In genomic region chr3:186173202-186173815, GRCh38 we compare ENCODE assay signal across 20 cellular contexts.
DNase-seq lines count a peak whose midpoint lies in the region; ATAC-seq and TF ChIP-seq lines count a peak whose summit lies in the region.
"Had no signal": no experiment of that assay in that cellular context is flagged by ENCODE, and none has a peak within 500 bp of the region (broad histone marks: within the 10 kb centered on the region; RNA-seq: fewer than 3 reads in every experiment).

No MANE protein-coding gene starts in this region.

- H3K27me3 Mint-ChIP-seq in Caco-2 (ENCODE audit: insufficient read depth, unreplicated experiment) (no peaks in the 10 kb centered on the region), endodermal cell (ENCODE audit: insufficient read depth) (peaks cover 12% of the 10 kb centered on the region), neural crest cell (ENCODE audit: low read depth) (no peaks in the 10 kb centered on the region)
- H3K27me3 Mint-ChIP-seq: CD4-positive, alpha-beta memory T cell had no signal

- no peak overlapping the region for H2BK15ac ChIP-seq in neuronal stem cell (ENCODE audit: low read length)

- H3K4me3 ChIP-seq in cardiac muscle cell = no peak overlapping the region
- no peak overlapping the region for H3K4me3 ChIP-seq in Caco-2 (ENCODE audit: low read depth, low read length)
- no peak overlapping the region for H3K4me3 ChIP-seq in endodermal cell (ENCODE audit: low read length)
- no peak overlapping the region for H3K4me3 ChIP-seq in neuronal stem cell (ENCODE audit: low read length in 2 of 2)
- H3K4me3 ChIP-seq: A549, BLaER1 had no signal

- peak overlapping the region; percentile 36 for H3K27ac Mint-ChIP-seq in Caco-2 (ENCODE audit: unreplicated experiment)
- no peak overlapping the region for H3K27ac Mint-ChIP-seq in endodermal cell
- H3K27ac Mint-ChIP-seq in neural crest cell (ENCODE audit: unreplicated experiment) = peak overlapping the region; percentile 44

- no peak overlapping the region for H3K4me2 ChIP-seq in neuronal stem cell (ENCODE audit: insufficient read depth, low read length, poor library complexity, severe bottlenecking)
- H3K4me2 ChIP-seq: A549, BLaER1 had no signal

- H3K4me3 Mint-ChIP-seq in Caco-2 (ENCODE audit: unreplicated experiment) = no peak overlapping the region
- H3K4me3 Mint-ChIP-seq in endodermal cell = no peak overlapping the region
- H3K4me3 Mint-ChIP-seq in neural crest cell = no peak overlapping the region
- H3K4me3 Mint-ChIP-seq: CD14-positive monocyte; CD4-positive, alpha-beta memory T cell had no signal

- no peaks in the 10 kb centered on the region for H3K36me3 Mint-ChIP-seq in Caco-2 (ENCODE audit: insufficient read depth, unreplicated experiment)
- H3K36me3 Mint-ChIP-seq in endodermal cell (ENCODE audit: low read depth) = no peaks in the 10 kb centered on the region
- H3K36me3 Mint-ChIP-seq in neural crest cell (ENCODE audit: low read depth) = no peaks in the 10 kb centered on the region
- H3K36me3 Mint-ChIP-seq: CD4-positive, alpha-beta memory T cell had no signal

- DNase-seq in cardiac muscle cell (ENCODE audit: low read depth in 1 of 2, low spot score in 1 of 2) = peak in 1 of 2 donors; percentile 11
- DNase-seq in Right ventricle myocardium superior = no peak
- no peak for DNase-seq in Caco-2
- peak; percentile 27 for DNase-seq in endodermal cell
- no peak for DNase-seq in neural crest cell (ENCODE audit: low read depth, low spot score)
- DNase-seq in ACHN = no peak
- DNase-seq in neuronal stem cell (ENCODE audit: low spot score) = no peak
- DNase-seq: Calu3; CD4-positive, alpha-beta memory T cell; DMS79 treated with DMSO at 0.1 percent for 48 hours; GF-D8; GOT3; H7 had no signal

- H2AK5ac ChIP-seq in neuronal stem cell (ENCODE audit: low read depth, low read length) = no peak overlapping the region

- H3K18ac ChIP-seq in neuronal stem cell (ENCODE audit: low read length) = no peak overlapping the region

- H3K27ac ChIP-seq in cardiac muscle cell (peak overlapping the region; percentile 35), endodermal cell (ENCODE audit: low read depth, low read length) (no peak overlapping the region), neuronal stem cell (replicated peaks; ENCODE audit: low read length) (no peak overlapping the region)
- H3K27ac ChIP-seq: 22Rv1, A549, BLaER1 had no signal

- H3K9me3 ChIP-seq in cardiac muscle cell (ENCODE audit: low read depth) (no peaks in the 10 kb centered on the region), Caco-2 (peaks cover 6% of the 10 kb centered on the region), endodermal cell (ENCODE audit: control insufficient read depth, low read length) (peaks cover 4% of the 10 kb centered on the region), neuronal stem cell (replicated peaks in 1 of 2; ENCODE audit: control insufficient read depth in 2 of 2, insufficient read depth in 1 of 2, low read depth in 1 of 2, low read length in 2 of 2) (no peaks in the 10 kb centered on the region)
- H3K9me3 ChIP-seq: A549 had no signal

- H3K9ac ChIP-seq in endodermal cell (ENCODE audit: extremely low read depth, low read length, poor library complexity, severe bottlenecking) (no peak overlapping the region), neuronal stem cell (ENCODE audit: low read depth, low read length, poor library complexity) (no peak overlapping the region)
- H3K9ac ChIP-seq: BLaER1 had no signal

- in situ Hi-C loops in ACHN (cut with HindIII; ENCODE audit: low pct_ligation_motif_present, low pct_unique_long_range_greater_than_20kb, low sequenced_read_pairs) = no loop called here

- H4K91ac ChIP-seq in neuronal stem cell (ENCODE audit: low read depth, low read length, poor library complexity) = no peak overlapping the region

- no peak overlapping the region for H2BK12ac ChIP-seq in neuronal stem cell (ENCODE audit: low read length)

- H3K27me3 ChIP-seq in cardiac muscle cell (no peaks in the 10 kb centered on the region), Caco-2 (replicated peaks; ENCODE audit: control insufficient read depth, insufficient read depth, low read length) (no peaks in the 10 kb centered on the region), endodermal cell (ENCODE audit: control insufficient read depth, insufficient read depth, low read length, poor library complexity, severe bottlenecking) (peaks cover 4% of the 10 kb centered on the region), neuronal stem cell (ENCODE audit: control insufficient read depth in 3 of 3, insufficient read depth in 3 of 3, low read depth in 1 of 3, low read length in 3 of 3) (peaks cover 0 to 32% (median 0%) of the 10 kb centered on the region in 3 experiments)
- H3K27me3 ChIP-seq: BLaER1 had no signal

- intact Hi-C loops in Right ventricle myocardium superior (cut with DNase I) = no loop called here
- intact Hi-C loops in Caco-2 (cut with micrococcal nuclease; ENCODE audit: unreplicated experiment) = no loop called here

- H2AFZ ChIP-seq in neuronal stem cell (ENCODE audit: low read length) = no peak overlapping the region

- H3K79me1 ChIP-seq in neuronal stem cell (ENCODE audit: low read depth, low read length) = no peaks in the 10 kb centered on the region

- H3K14ac ChIP-seq in neuronal stem cell (ENCODE audit: low read length) = no peak overlapping the region

- POLR2A ChIA-PET in Caco-2 (lab: Charles Lee) = no interaction called here

- ATAC-seq in Right ventricle myocardium superior (ENCODE audit: poor library complexity) (no peak), HG02885 (IDR thresholded peaks at IDR 0.05; ENCODE audit: poor library complexity, unreplicated experiment) (no peak)
- ATAC-seq: A549, HCT116, HepG2 had no signal

- H3K4me1 ChIP-seq in cardiac muscle cell (ENCODE audit: low read depth) (peaks cover 9% of the 10 kb centered on the region), Caco-2 (peaks cover 32% of the 10 kb centered on the region), endodermal cell (ENCODE audit: control insufficient read depth, insufficient read depth, low read length) (no peaks in the 10 kb centered on the region), neuronal stem cell (ENCODE audit: control insufficient read depth in 2 of 2, insufficient read depth in 1 of 2, low read depth in 1 of 2, low read length in 2 of 2) (peaks cover 0 to 1% of the 10 kb centered on the region in 2 donors)

- H3K4me1 Mint-ChIP-seq in Caco-2 (ENCODE audit: low read depth, unreplicated experiment) = peaks cover 36% of the 10 kb centered on the region
- peaks cover 8% of the 10 kb centered on the region for H3K4me1 Mint-ChIP-seq in endodermal cell
- no peaks in the 10 kb centered on the region for H3K4me1 Mint-ChIP-seq in neural crest cell

- no peak overlapping the region for H4K8ac ChIP-seq in neuronal stem cell (ENCODE audit: low read depth, low read length)

- WGBS in endodermal cell (ENCODE audit: insufficient coverage in 1 of 2, insufficient read length in 1 of 2), 2 experiments = 91 to 100% methylated on average over 1 to 9 of the region's 9 CpGs
- no CpG with 5 or more reads among the region's 9 CpGs for WGBS in neuronal stem cell (ENCODE audit: extremely low coverage in 2 of 2, insufficient read length in 2 of 2, insufficient replicate concordance in 1 of 2), 2 donors

- H3K36me3 ChIP-seq in cardiac muscle cell (no peaks in the 10 kb centered on the region), Caco-2 (ENCODE audit: control insufficient read depth, insufficient read depth, low read length) (no peaks in the 10 kb centered on the region), endodermal cell (ENCODE audit: control insufficient read depth, insufficient read depth, low read length) (no peaks in the 10 kb centered on the region), neuronal stem cell (replicated peaks in 1 of 2; ENCODE audit: control insufficient read depth in 2 of 2, insufficient read depth in 2 of 2, low read length in 2 of 2) (no peaks in the 10 kb centered on the region)
- H3K36me3 ChIP-seq: BLaER1 had no signal

- H3K9me3 Mint-ChIP-seq in Caco-2 (ENCODE audit: unreplicated experiment) (no peaks in the 10 kb centered on the region), endodermal cell (peaks cover 5% of the 10 kb centered on the region), neural crest cell (no peaks in the 10 kb centered on the region)
- H3K9me3 Mint-ChIP-seq: CD4-positive, alpha-beta memory T cell had no signal

- CTCF ChIA-PET in Caco-2 (lab: Charles Lee) = interaction anchor here (0.6 to 1.0 kb wide), 2 partner anchors 220 to 1953 kb away, joined by 3 to 5 read pairs; no protein-coding TSS in a partner anchor

- H2BK120ac ChIP-seq in neuronal stem cell (ENCODE audit: low read depth, low read length) = no peak overlapping the region

- no peak for TF ChIP-seq CTCF in cardiac muscle cell (IDR thresholded peaks at IDR 0.05; ENCODE audit: low read depth, low read length)
- no peak for TF ChIP-seq CTCF in Caco-2 (IDR thresholded peaks at IDR 0.05; ENCODE audit: insufficient read depth in 1 of 2, low read depth in 1 of 2, low read length in 1 of 2, severe bottlenecking in 1 of 2, unreplicated experiment in 1 of 2)
- TF ChIP-seq CTCF in endodermal cell (conservative IDR thresholded peaks at IDR 0.05) = no peak
- TF ChIP-seq CTCF in neural crest cell (conservative IDR thresholded peaks at IDR 0.05) = no peak

- H2BK5ac ChIP-seq in neuronal stem cell (ENCODE audit: low read length) = no peak overlapping the region

- BruUV-seq in Caco-2 (replicated peaks; lab: Mats Ljungman, UMichigan) = no TSS peak

- H3K4ac ChIP-seq in neuronal stem cell (ENCODE audit: low read length) = no peak overlapping the region

- no peak overlapping the region for H3K23ac ChIP-seq in neuronal stem cell (ENCODE audit: low read depth, low read length, poor library complexity)
